ENCODE assay signal across 2 cellular contexts in the genomic region with DNA sequence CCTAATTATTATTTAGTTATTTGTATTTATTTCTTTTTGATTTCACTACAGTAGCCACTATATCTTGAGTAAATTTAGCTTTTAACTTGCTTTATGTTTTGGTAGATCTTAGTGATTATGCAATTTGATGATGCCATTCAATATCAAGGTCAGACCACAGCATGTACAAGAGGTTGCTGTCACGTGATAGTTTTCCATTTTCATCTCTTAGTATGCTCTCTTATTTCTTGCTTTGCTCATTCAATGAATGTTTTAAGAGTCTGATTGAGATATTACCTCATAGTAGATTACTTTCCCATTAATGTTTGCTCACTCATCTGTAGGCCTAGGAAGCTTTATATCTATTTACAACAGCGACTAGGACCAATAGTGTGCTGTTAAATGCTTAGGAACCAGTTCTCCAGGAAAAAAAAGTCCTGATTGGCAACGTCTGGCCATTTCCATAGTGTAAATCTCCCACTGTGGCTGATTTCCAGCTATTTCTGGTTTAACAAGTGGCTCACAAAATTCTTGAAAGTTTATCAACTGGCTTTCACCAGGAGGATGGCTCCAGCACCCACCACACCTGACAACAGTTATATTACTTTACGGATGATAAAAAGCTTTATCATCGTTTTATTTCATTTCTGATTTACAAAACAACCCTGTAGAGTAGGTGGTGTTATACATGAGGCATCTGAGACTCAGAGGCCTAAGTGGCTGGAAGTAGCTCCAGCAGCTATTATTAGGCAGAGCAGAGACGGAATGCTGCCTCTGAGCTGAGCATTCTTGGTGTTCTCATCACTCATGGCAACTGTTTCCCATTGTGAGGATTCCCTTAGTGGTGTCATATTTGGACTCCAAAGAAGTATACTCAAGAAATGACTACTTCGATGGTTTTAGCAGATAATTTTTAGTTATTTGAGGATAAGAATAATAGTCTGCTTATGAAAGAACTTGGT.
TF ChIP-seq lines count a peak whose summit lies in the region.

No MANE protein-coding gene starts in this region.

TF ChIP-seq in SK-N-SH treated with all-trans-retinoic acid at 6 μM for 48 hours, 23 proteins besides CTCF, POLR2A, EP300 and RAD21 (continued from another document):
- TF ChIP-seq, protein P1, sequence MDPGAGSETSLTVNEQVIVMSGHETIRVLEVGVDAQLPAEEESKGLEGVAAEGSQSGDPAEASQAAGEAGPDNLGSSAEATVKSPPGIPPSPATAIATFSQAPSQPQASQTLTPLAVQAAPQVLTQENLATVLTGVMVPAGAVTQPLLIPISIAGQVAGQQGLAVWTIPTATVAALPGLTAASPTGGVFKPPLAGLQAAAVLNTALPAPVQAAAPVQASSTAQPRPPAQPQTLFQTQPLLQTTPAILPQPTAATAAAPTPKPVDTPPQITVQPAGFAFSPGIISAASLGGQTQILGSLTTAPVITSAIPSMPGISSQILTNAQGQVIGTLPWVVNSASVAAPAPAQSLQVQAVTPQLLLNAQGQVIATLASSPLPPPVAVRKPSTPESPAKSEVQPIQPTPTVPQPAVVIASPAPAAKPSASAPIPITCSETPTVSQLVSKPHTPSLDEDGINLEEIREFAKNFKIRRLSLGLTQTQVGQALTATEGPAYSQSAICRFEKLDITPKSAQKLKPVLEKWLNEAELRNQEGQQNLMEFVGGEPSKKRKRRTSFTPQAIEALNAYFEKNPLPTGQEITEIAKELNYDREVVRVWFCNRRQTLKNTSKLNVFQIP (CRISPR knock-in tag; IDR thresholded peaks at IDR 0.05; ENCODE audit: borderline replicate concordance, low read depth), result no peak
- TF ChIP-seq, protein P2, sequence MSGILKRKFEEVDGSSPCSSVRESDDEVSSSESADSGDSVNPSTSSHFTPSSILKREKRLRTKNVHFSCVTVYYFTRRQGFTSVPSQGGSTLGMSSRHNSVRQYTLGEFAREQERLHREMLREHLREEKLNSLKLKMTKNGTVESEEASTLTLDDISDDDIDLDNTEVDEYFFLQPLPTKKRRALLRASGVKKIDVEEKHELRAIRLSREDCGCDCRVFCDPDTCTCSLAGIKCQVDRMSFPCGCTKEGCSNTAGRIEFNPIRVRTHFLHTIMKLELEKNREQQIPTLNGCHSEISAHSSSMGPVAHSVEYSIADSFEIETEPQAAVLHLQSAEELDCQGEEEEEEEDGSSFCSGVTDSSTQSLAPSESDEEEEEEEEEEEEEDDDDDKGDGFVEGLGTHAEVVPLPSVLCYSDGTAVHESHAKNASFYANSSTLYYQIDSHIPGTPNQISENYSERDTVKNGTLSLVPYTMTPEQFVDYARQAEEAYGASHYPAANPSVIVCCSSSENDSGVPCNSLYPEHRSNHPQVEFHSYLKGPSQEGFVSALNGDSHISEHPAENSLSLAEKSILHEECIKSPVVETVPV (CRISPR knock-in tag; IDR thresholded peaks at IDR 0.05), result no peak
- TF ChIP-seq SNAI2 (CRISPR knock-in tag; IDR thresholded peaks at IDR 0.05), result no peak
TF ChIP-seq in SK-N-SH treated with all-trans-retinoic acid at 6 μM for 48 hours: peak in this region for 0.

TF ChIP-seq in SK-N-SH, 30 proteins besides CTCF, POLR2A, EP300 and RAD21 (continued from another document):
- TF ChIP-seq, protein P3, sequence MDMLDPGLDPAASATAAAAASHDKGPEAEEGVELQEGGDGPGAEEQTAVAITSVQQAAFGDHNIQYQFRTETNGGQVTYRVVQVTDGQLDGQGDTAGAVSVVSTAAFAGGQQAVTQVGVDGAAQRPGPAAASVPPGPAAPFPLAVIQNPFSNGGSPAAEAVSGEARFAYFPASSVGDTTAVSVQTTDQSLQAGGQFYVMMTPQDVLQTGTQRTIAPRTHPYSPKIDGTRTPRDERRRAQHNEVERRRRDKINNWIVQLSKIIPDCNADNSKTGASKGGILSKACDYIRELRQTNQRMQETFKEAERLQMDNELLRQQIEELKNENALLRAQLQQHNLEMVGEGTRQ (IDR thresholded peaks at IDR 0.05; ENCODE audit: borderline replicate concordance, low read depth, low read length), result no peak
- no peak for TF ChIP-seq GATA2 (CRISPR knock-in tag; IDR thresholded peaks at IDR 0.05)
- TF ChIP-seq, protein P4, sequence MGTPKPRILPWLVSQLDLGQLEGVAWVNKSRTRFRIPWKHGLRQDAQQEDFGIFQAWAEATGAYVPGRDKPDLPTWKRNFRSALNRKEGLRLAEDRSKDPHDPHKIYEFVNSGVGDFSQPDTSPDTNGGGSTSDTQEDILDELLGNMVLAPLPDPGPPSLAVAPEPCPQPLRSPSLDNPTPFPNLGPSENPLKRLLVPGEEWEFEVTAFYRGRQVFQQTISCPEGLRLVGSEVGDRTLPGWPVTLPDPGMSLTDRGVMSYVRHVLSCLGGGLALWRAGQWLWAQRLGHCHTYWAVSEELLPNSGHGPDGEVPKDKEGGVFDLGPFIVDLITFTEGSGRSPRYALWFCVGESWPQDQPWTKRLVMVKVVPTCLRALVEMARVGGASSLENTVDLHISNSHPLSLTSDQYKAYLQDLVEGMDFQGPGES (IDR thresholded peaks at IDR 0.05; ENCODE audit: low read depth, low read length), result no peak
- no peak for TF ChIP-seq RFX5 (IDR thresholded peaks at IDR 0.05; ENCODE audit: low read length)
- TF ChIP-seq ELF1 (IDR thresholded peaks at IDR 0.05), result no peak
- TF ChIP-seq FOXM1 (IDR thresholded peaks at IDR 0.05; ENCODE audit: low read depth), result no peak
- TF ChIP-seq, protein P5, sequence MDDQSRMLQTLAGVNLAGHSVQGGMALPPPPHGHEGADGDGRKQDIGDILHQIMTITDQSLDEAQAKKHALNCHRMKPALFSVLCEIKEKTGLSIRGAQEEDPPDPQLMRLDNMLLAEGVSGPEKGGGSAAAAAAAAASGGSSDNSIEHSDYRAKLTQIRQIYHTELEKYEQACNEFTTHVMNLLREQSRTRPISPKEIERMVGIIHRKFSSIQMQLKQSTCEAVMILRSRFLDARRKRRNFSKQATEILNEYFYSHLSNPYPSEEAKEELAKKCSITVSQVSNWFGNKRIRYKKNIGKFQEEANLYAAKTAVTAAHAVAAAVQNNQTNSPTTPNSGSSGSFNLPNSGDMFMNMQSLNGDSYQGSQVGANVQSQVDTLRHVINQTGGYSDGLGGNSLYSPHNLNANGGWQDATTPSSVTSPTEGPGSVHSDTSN (IDR thresholded peaks at IDR 0.05), result no peak
- TF ChIP-seq, protein P6, sequence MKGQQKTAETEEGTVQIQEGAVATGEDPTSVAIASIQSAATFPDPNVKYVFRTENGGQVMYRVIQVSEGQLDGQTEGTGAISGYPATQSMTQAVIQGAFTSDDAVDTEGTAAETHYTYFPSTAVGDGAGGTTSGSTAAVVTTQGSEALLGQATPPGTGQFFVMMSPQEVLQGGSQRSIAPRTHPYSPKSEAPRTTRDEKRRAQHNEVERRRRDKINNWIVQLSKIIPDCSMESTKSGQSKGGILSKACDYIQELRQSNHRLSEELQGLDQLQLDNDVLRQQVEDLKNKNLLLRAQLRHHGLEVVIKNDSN (IDR thresholded peaks at IDR 0.05; ENCODE audit: borderline replicate concordance, low read depth), result no peak
